1 cellular context compared by ENCODE assay signal in genomic region chr20:63006611-63007471, GRCh38.
TF ChIP-seq lines count a peak whose summit lies in the region.

TSS of gene BHLHE23 (minus strand) at chr20:63006964. CDS start at chr20:63006774, 190 bp downstream.

TF ChIP-seq in HEK293, 187 proteins besides CTCF, POLR2A, EP300 and RAD21 (continued from another document):
- TF ChIP-seq TSHZ1 (tag by site-specific recombination; IDR thresholded peaks at IDR 0.05; ENCODE audit: borderline replicate concordance) = no peak
- TF ChIP-seq, protein P1, sequence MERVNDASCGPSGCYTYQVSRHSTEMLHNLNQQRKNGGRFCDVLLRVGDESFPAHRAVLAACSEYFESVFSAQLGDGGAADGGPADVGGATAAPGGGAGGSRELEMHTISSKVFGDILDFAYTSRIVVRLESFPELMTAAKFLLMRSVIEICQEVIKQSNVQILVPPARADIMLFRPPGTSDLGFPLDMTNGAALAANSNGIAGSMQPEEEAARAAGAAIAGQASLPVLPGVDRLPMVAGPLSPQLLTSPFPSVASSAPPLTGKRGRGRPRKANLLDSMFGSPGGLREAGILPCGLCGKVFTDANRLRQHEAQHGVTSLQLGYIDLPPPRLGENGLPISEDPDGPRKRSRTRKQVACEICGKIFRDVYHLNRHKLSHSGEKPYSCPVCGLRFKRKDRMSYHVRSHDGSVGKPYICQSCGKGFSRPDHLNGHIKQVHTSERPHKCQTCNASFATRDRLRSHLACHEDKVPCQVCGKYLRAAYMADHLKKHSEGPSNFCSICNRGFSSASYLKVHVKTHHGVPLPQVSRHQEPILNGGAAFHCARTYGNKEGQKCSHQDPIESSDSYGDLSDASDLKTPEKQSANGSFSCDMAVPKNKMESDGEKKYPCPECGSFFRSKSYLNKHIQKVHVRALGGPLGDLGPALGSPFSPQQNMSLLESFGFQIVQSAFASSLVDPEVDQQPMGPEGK (tag by site-specific recombination; IDR thresholded peaks at IDR 0.05) = peak; percentile 40; the same call in 1 of the 2 replicates
- TF ChIP-seq ZNF747 (tag by site-specific recombination; IDR thresholded peaks at IDR 0.05) = no peak
- no peak for TF ChIP-seq IKZF3 (tag by site-specific recombination; IDR thresholded peaks at IDR 0.05)
- no peak for TF ChIP-seq ZNF19 (tag by site-specific recombination; IDR thresholded peaks at IDR 0.05; ENCODE audit: low read depth)
- peak; percentile 35; the same call in 1 of the 2 replicates for TF ChIP-seq GLIS1 (tag by site-specific recombination; IDR thresholded peaks at IDR 0.05)
- no peak for TF ChIP-seq ZNF140 (tag by site-specific recombination; IDR thresholded peaks at IDR 0.05)
- TF ChIP-seq EGR2 (tag by site-specific recombination; IDR thresholded peaks at IDR 0.05; ENCODE audit: low read depth) = peak; percentile 74
- TF ChIP-seq ZNF692 (tag by site-specific recombination; IDR thresholded peaks at IDR 0.05) = peak; percentile 67
- no peak for TF ChIP-seq ZXDB (tag by site-specific recombination; IDR thresholded peaks at IDR 0.05)
- TF ChIP-seq ZSCAN30 (tag by site-specific recombination; IDR thresholded peaks at IDR 0.05) = no peak
- no peak for TF ChIP-seq ZNF48 (tag by site-specific recombination; IDR thresholded peaks at IDR 0.05)
- TF ChIP-seq HOXC10 (CRISPR knock-in tag; IDR thresholded peaks at IDR 0.05) = no peak
- peak; percentile 65 for TF ChIP-seq SP3 (tag by site-specific recombination; IDR thresholded peaks at IDR 0.05)
- 0 out of 2 replicates have a peak, but pooled peaks have one; percentile 41 for TF ChIP-seq ZBTB8A (tag by site-specific recombination; IDR thresholded peaks at IDR 0.05)
- TF ChIP-seq ZNF621 (tag by site-specific recombination; IDR thresholded peaks at IDR 0.05) = no peak
- TF ChIP-seq ZNF596 (tag by site-specific recombination; IDR thresholded peaks at IDR 0.05) = no peak
- peak; percentile 95 for TF ChIP-seq ZFHX2 (tag by site-specific recombination; conservative IDR thresholded peaks at IDR 0.05)
- TF ChIP-seq HOXD13 (CRISPR knock-in tag; IDR thresholded peaks at IDR 0.05; ENCODE audit: borderline replicate concordance) = no peak
- TF ChIP-seq SP7 (tag by site-specific recombination; IDR thresholded peaks at IDR 0.05) = no peak
- TF ChIP-seq ZNF558 (tag by site-specific recombination; IDR thresholded peaks at IDR 0.05) = no peak
- TF ChIP-seq GLIS2 (tag by site-specific recombination; IDR thresholded peaks at IDR 0.05) = peak; percentile 72
- no peak for TF ChIP-seq ZSCAN23 (tag by site-specific recombination; IDR thresholded peaks at IDR 0.05)
- TF ChIP-seq ZBTB7A (tag by site-specific recombination; IDR thresholded peaks at IDR 0.05; ENCODE audit: low read depth) = no peak
- no peak for TF ChIP-seq ZNF585B (tag by site-specific recombination; IDR thresholded peaks at IDR 0.05)
- TF ChIP-seq KLF9 (tag by site-specific recombination; IDR thresholded peaks at IDR 0.05; ENCODE audit: low read depth) = no peak
- TF ChIP-seq SP2 (tag by site-specific recombination; IDR thresholded peaks at IDR 0.05) = peak; percentile 85
- TF ChIP-seq RBAK (tag by site-specific recombination; IDR thresholded peaks at IDR 0.05) = no peak
- TF ChIP-seq ZNF266 (tag by site-specific recombination; IDR thresholded peaks at IDR 0.05; ENCODE audit: low read depth) = no peak
- TF ChIP-seq ZNF324 (tag by site-specific recombination; IDR thresholded peaks at IDR 0.05) = no peak
- no peak for TF ChIP-seq GFI1B (tag by site-specific recombination; IDR thresholded peaks at IDR 0.05)
- peak; percentile 73; the same call in 1 of the 2 replicates for TF ChIP-seq ZFP69B (tag by site-specific recombination; IDR thresholded peaks at IDR 0.05)
- no peak for TF ChIP-seq ZNF654 (tag by site-specific recombination; IDR thresholded peaks at IDR 0.05; ENCODE audit: low read depth)
- no peak for TF ChIP-seq ZNF169 (tag by site-specific recombination; IDR thresholded peaks at IDR 0.05)
- TF ChIP-seq ZNF548 (tag by site-specific recombination; IDR thresholded peaks at IDR 0.05) = no peak
- TF ChIP-seq ZNF335 (tag by site-specific recombination; conservative IDR thresholded peaks at IDR 0.05) = no peak; the same call in 1 of the 2 replicates
- no peak for TF ChIP-seq GLI2 (tag by site-specific recombination; IDR thresholded peaks at IDR 0.05; ENCODE audit: borderline replicate concordance, low read depth)
- no peak for TF ChIP-seq ZNF248 (tag by site-specific recombination; IDR thresholded peaks at IDR 0.05)
- TF ChIP-seq, protein P2, sequence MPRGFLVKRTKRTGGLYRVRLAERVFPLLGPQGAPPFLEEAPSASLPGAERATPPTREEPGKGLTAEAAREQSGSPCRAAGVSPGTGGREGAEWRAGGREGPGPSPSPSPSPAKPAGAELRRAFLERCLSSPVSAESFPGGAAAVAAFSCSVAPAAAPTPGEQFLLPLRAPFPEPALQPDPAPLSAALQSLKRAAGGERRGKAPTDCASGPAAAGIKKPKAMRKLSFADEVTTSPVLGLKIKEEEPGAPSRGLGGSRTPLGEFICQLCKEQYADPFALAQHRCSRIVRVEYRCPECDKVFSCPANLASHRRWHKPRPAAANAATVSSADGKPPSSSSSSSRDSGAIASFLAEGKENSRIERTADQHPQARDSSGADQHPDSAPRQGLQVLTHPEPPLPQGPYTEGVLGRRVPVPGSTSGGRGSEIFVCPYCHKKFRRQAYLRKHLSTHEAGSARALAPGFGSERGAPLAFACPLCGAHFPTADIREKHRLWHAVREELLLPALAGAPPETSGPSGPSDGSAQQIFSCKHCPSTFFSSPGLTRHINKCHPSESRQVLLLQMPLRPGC (tag by site-specific recombination; IDR thresholded peaks at IDR 0.05) = no peak
TF ChIP-seq in HEK293: peak in this region for 12.
